9 cellular contexts compared by ENCODE assay signal in genomic region chr14:100567009-100567876, GRCh38. TPM values are rescaled to one million over a fixed set of nuclear protein-coding genes. Genes with fewer than 3 reads are reported as not detected.
DNase-seq lines count a peak whose midpoint lies in the region; ATAC-seq lines count a peak whose summit lies in the region.
"Had no signal": no experiment of that assay in that cellular context is flagged by ENCODE, and none has a peak within 500 bp of the region (broad histone marks: within the 10 kb centered on the region; RNA-seq: fewer than 3 reads in every experiment).

No MANE protein-coding gene starts in this region.

- H3K9me3 ChIP-seq in skeletal muscle tissue (ENCODE audit: control insufficient read depth in 3 of 3, low read length in 3 of 3): no peaks in the 10 kb centered on the region

- H3K9ac ChIP-seq in skeletal muscle tissue (ENCODE audit: low read depth in 1 of 3, low read length in 3 of 3): no peak overlapping the region

- no peak overlapping the region for H3K27ac Mint-ChIP-seq in activated CD4-positive, alpha-beta memory T cell treated with anti-CD3 and anti-CD28 coated beads for 36 hours

- no peaks in the 10 kb centered on the region for H3K9me3 Mint-ChIP-seq in activated CD4-positive, alpha-beta memory T cell treated with anti-CD3 and anti-CD28 coated beads for 36 hours

- H3K36me3 ChIP-seq in skeletal muscle tissue (ENCODE audit: control insufficient read depth in 3 of 3, insufficient read depth in 3 of 3, low read length in 3 of 3): no peaks in the 10 kb centered on the region

- peaks cover 30% of the 10 kb centered on the region for H3K27me3 Mint-ChIP-seq in activated CD4-positive, alpha-beta memory T cell treated with anti-CD3 and anti-CD28 coated beads for 36 hours

- no peak for ATAC-seq in HG03469 (IDR thresholded peaks at IDR 0.05; ENCODE audit: unreplicated experiment)
- no peak for ATAC-seq in GM21515 (IDR thresholded peaks at IDR 0.05; ENCODE audit: unreplicated experiment)

- H3K27me3 ChIP-seq in skeletal muscle tissue (ENCODE audit: control insufficient read depth in 3 of 3, insufficient read depth in 3 of 3, low read length in 3 of 3): peaks cover 45 to 64% (median 64%) of the 10 kb centered on the region in 3 donors

- intact Hi-C loops in activated CD4-positive, alpha-beta memory T cell treated with anti-CD3 and anti-CD28 coated beads for 36 hours (cut with micrococcal nuclease): loop anchor here (5.0 kb wide), 1 partner anchor 80 kb away; no protein-coding TSS in a partner anchor

- DNase-seq in DMS 273 (lab: John Stamatoyannopoulos, UW; ENCODE audit: unreplicated experiment) (peak; percentile 50), DMS 273 treated with DMSO at 0.1 percent for 48 hours (lab: John Stamatoyannopoulos, UW) (no peak), AG08395 (ENCODE audit: low spot score) (no peak)
- peak; percentile 13 for DNase-seq in activated CD4-positive, alpha-beta memory T cell treated with anti-CD3 and anti-CD28 coated beads for 36 hours

- H3K4me1 Mint-ChIP-seq in activated CD4-positive, alpha-beta memory T cell treated with anti-CD3 and anti-CD28 coated beads for 36 hours (ENCODE audit: low read depth): peaks cover 5% of the 10 kb centered on the region

- POLR2A ChIA-PET in activated CD4-positive, alpha-beta memory T cell treated with anti-CD3 and anti-CD28 coated beads for 36 hours (lab: Charles Lee): no interaction called here

- no peak overlapping the region for H3K27ac ChIP-seq in skeletal muscle tissue (ENCODE audit: low read depth, low read length)
- H3K27ac ChIP-seq: 22Rv1 had no signal

- H3K4me3 ChIP-seq in iPS-11a (ENCODE audit: low read depth, low read length): peak overlapping the region; percentile 38
- H3K4me3 ChIP-seq in skeletal muscle tissue (ENCODE audit: low read length in 3 of 3): peak overlapping the region; percentile 9 to 45 (median 24)

- peak overlapping the region; percentile 48 for H3K4me3 Mint-ChIP-seq in activated CD4-positive, alpha-beta memory T cell treated with anti-CD3 and anti-CD28 coated beads for 36 hours

- H3K36me3 Mint-ChIP-seq in activated CD4-positive, alpha-beta memory T cell treated with anti-CD3 and anti-CD28 coated beads for 36 hours: no peaks in the 10 kb centered on the region

- peaks cover 3 to 5% (median 4%) of the 10 kb centered on the region in 3 donors for H3K4me1 ChIP-seq in skeletal muscle tissue (ENCODE audit: control insufficient read depth in 3 of 3, insufficient read depth in 3 of 3, low read length in 3 of 3)

- CTCF ChIA-PET in activated CD4-positive, alpha-beta memory T cell treated with anti-CD3 and anti-CD28 coated beads for 36 hours (lab: Charles Lee): interaction anchor here (0.6 to 1.5 kb wide), 2 partner anchors 79 to 91 kb away, joined by 3 to 4 read pairs; no protein-coding TSS in a partner anchor

RNA-seq across cellular contexts. Expression of gene BEGAIN, which starts 20.0 kb away (rescaled TPM):
- total RNA-seq in activated CD4-positive, alpha-beta memory T cell treated with anti-CD3 and anti-CD28 coated beads for 36 hours: 1 to 10 TPM; 3.3 to 3.4 TPM
- total RNA-seq in skeletal muscle tissue: 1.0 TPM

Comparison
In these comparisons a context has a peak if more than half of its experiments do, and no peak if none do; other contexts are left out.
1. DNase-seq: peak in DMS 273 (single experiment) and activated CD4-positive, alpha-beta memory T cell treated with anti-CD3 and anti-CD28 coated beads for 36 hours (single experiment); none in DMS 273 treated with DMSO at 0.1 percent for 48 hours (single experiment) and AG08395 (single experiment).